1 cellular context compared by ENCODE assay signal in genomic region chr9:91420471-91421021, GRCh38.
TF ChIP-seq lines count a peak whose summit lies in the region.

No MANE protein-coding gene starts in this region.

TF ChIP-seq in HepG2, 621 proteins besides CTCF, POLR2A, EP300 and RAD21 (continued from another document):
- TF ChIP-seq ZNF318 (CRISPR knock-in tag; IDR thresholded peaks at IDR 0.05) (no peak), KDM5A (IDR thresholded peaks at IDR 0.05; ENCODE audit: borderline replicate concordance, low read length) (no peak), FOXM1 (CRISPR knock-in tag; IDR thresholded peaks at IDR 0.05) (no peak), U2AF2 (IDR thresholded peaks at IDR 0.05; ENCODE audit: low read depth, low read length) (no peak), THAP11 (CRISPR knock-in tag; IDR thresholded peaks at IDR 0.05) (no peak), POGK (CRISPR knock-in tag; conservative IDR thresholded peaks at IDR 0.05) (0 out of 2 replicates have a peak, but pooled peaks have one; percentile 28), ZNF30 (CRISPR knock-in tag; IDR thresholded peaks at IDR 0.05) (no peak), ZC3H4 (CRISPR knock-in tag; IDR thresholded peaks at IDR 0.05; ENCODE audit: borderline replicate concordance) (peak; percentile 57; the same call in 1 of the 2 replicates), SRSF9 (IDR thresholded peaks at IDR 0.05; ENCODE audit: borderline replicate concordance, insufficient read depth, low read depth, low read length, poor library complexity, severe bottlenecking) (no peak), CAMTA2 (CRISPR knock-in tag; IDR thresholded peaks at IDR 0.05; ENCODE audit: borderline replicate concordance) (no peak), ZNF331 (CRISPR knock-in tag; IDR thresholded peaks at IDR 0.05) (no peak), MLLT10 (CRISPR knock-in tag; IDR thresholded peaks at IDR 0.05) (0 out of 2 replicates have a peak, but pooled peaks have one; percentile 6), KLF9 (CRISPR knock-in tag; IDR thresholded peaks at IDR 0.05; ENCODE audit: low read depth) (no peak), HNRNPK (IDR thresholded peaks at IDR 0.05; ENCODE audit: low read depth, low read length, poor library complexity, severe bottlenecking) (no peak), ZNF607 (CRISPR knock-in tag; IDR thresholded peaks at IDR 0.05; ENCODE audit: borderline replicate concordance) (0 out of 2 replicates have a peak, but pooled peaks have one; percentile 19), RBFOX2 (IDR thresholded peaks at IDR 0.05; ENCODE audit: low read depth, low read length) (no peak), ELF1 (CRISPR knock-in tag; IDR thresholded peaks at IDR 0.05) (no peak)
TF ChIP-seq in HepG2: peak in this region for 8.
